In genomic region chr19:40612831-40613668, GRCh38 we compare ENCODE assay signal across 8 cellular contexts. TPM values are rescaled to one million over a fixed set of nuclear protein-coding genes. Genes with fewer than 3 reads are reported as not detected.
DNase-seq lines count a peak whose midpoint lies in the region; ATAC-seq, FAIRE-seq and TF ChIP-seq lines count a peak whose summit lies in the region.

No MANE protein-coding gene starts in this region.

- ATAC-seq in activated T-cell treated with anti-CD3 and anti-CD28 coated beads, Interleukin-2, amount 50 U/mL, for 72 hours (replicated peaks in 1 of 2), result peak; percentile 6 to 7
- ATAC-seq in heart left ventricle, result no peak
- ATAC-seq in HG02571 (IDR thresholded peaks at IDR 0.05; ENCODE audit: unreplicated experiment), result no peak

- TF ChIP-seq CTCF in heart left ventricle (IDR thresholded peaks at IDR 0.05), result no peak

- no peaks in the 10 kb centered on the region for H3K27me3 Mint-ChIP-seq in activated T-cell treated with anti-CD3 and anti-CD28 coated beads, Interleukin-2, amount 50 U/mL, for 72 hours (ENCODE audit: low read depth)

- no peak for TF ChIP-seq POLR2A in heart left ventricle (IDR thresholded peaks at IDR 0.05)

- no peak for FAIRE-seq in small intestine (lab: Jason Lieb, UNC)

- H3K27me3 ChIP-seq in heart left ventricle, result no peaks in the 10 kb centered on the region
- no peaks in the 10 kb centered on the region for H3K27me3 ChIP-seq in small intestine (ENCODE audit: control insufficient read depth in 2 of 2, insufficient read depth in 2 of 2, low read length in 2 of 2)

- H3K27ac Mint-ChIP-seq in activated T-cell treated with anti-CD3 and anti-CD28 coated beads, Interleukin-2, amount 50 U/mL, for 72 hours, result peak overlapping the region; percentile 98

- WGBS in heart left ventricle, 4 donors, result 32 to 43% (median 42%) methylated on average over 42 to 49 of the region's 49 CpGs
- WGBS in small intestine, 3 donors, result 32 to 43% (median 33%) methylated on average over 44 to 49 of the region's 49 CpGs

- H3K36me3 Mint-ChIP-seq in activated T-cell treated with anti-CD3 and anti-CD28 coated beads, Interleukin-2, amount 50 U/mL, for 72 hours (ENCODE audit: insufficient read depth in 2 of 2), result peaks cover 3 to 14% of the 10 kb centered on the region in 2 donors

- peak overlapping the region in 11 of 12 donors; percentile 76 to 96 (median 89) for H3K27ac ChIP-seq in heart left ventricle
- H3K27ac ChIP-seq in small intestine (ENCODE audit: low read depth in 1 of 2, low read length in 1 of 2), result peak overlapping the region; percentile 96

- H3K9me3 ChIP-seq in heart left ventricle (no peaks in the 10 kb centered on the region), small intestine (ENCODE audit: control insufficient read depth, low read depth) (no peaks in the 10 kb centered on the region)

- H3K4me1 ChIP-seq in heart left ventricle (peaks cover 0 to 49% (median 30%) of the 10 kb centered on the region in 12 donors), small intestine (ENCODE audit: control insufficient read depth in 2 of 2, insufficient read depth in 1 of 2, low read depth in 1 of 2, low read length in 1 of 2) (peaks cover 0 to 3% of the 10 kb centered on the region in 2 donors)

- peak; percentile 71 for DNase-seq in GDM1 (lab: John Stamatoyannopoulos, UW)
- DNase-seq in NCI-H526 treated with DMSO at 0.1 percent for 48 hours (lab: John Stamatoyannopoulos, UW), result peak; percentile 24
- DNase-seq in activated T-cell treated with anti-CD3 and anti-CD28 coated beads, Interleukin-2, amount 50 U/mL, for 72 hours, result peak; percentile 85 to 89
- peak in 4 of 5 donors; percentile 39 to 85 (median 68) for DNase-seq in heart left ventricle
- peak; percentile 49 for DNase-seq in small intestine
- DNase-seq in NCI-H1092 treated with DMSO at 0.1 percent for 48 hours (lab: John Stamatoyannopoulos, UW), result no peak
- no peak for DNase-seq in mesenteric fat pad (ENCODE audit: low spot score)

- H3K4me1 Mint-ChIP-seq in activated T-cell treated with anti-CD3 and anti-CD28 coated beads, Interleukin-2, amount 50 U/mL, for 72 hours (ENCODE audit: low read depth), result peaks cover 54% of the 10 kb centered on the region

- H3K4me3 ChIP-seq in heart left ventricle (peak overlapping the region; percentile 23 to 77 (median 60)), small intestine (ENCODE audit: low read depth in 1 of 2, low read length in 2 of 2) (peak overlapping the region; percentile 33 to 77)

- intact Hi-C loops in heart left ventricle (cut with DNase I), result no loop called here

- no peaks in the 10 kb centered on the region for H3K9me3 Mint-ChIP-seq in activated T-cell treated with anti-CD3 and anti-CD28 coated beads, Interleukin-2, amount 50 U/mL, for 72 hours

- H3K36me3 ChIP-seq in heart left ventricle, result peaks cover 0 to 63% (median 6%) of the 10 kb centered on the region in 9 donors
- H3K36me3 ChIP-seq in small intestine (ENCODE audit: control insufficient read depth in 2 of 2, insufficient read depth in 2 of 2, low read length in 2 of 2), result no peaks in the 10 kb centered on the region

- peak overlapping the region; percentile 96 to 100 for H3K4me3 Mint-ChIP-seq in activated T-cell treated with anti-CD3 and anti-CD28 coated beads, Interleukin-2, amount 50 U/mL, for 72 hours

RNA-seq across cellular contexts. Expression of gene LTBP4, which starts 11.9 kb away (rescaled TPM):
- 100 to 1,000 TPM; 164 to 195 TPM for total RNA-seq in activated T-cell treated with anti-CD3 and anti-CD28 coated beads, Interleukin-2, amount 50 U/mL, for 72 hours
- total RNA-seq in heart left ventricle, result 100 to 1,000 TPM; 101 to 319 (median 212) TPM
- 100 to 1,000 TPM in 1 of 2 donors, 10 to 100 TPM in 1; 95.0 to 121 TPM for polyA plus RNA-seq in heart left ventricle
- polyA plus RNA-seq in small intestine, result 100 to 1,000 TPM in 1 of 3 donors, 10 to 100 TPM in 2; 63.3 to 162 (median 69.2) TPM
- total RNA-seq in mesenteric fat pad, result 217 TPM

RNA-seq across cellular contexts. Expression of gene SHKBP1, which starts 36.4 kb away (rescaled TPM):
- 100 to 1,000 TPM; 145 to 152 TPM for total RNA-seq in activated T-cell treated with anti-CD3 and anti-CD28 coated beads, Interleukin-2, amount 50 U/mL, for 72 hours
- 10 to 100 TPM; 16.4 to 52.8 (median 18.4) TPM for total RNA-seq in heart left ventricle
- 10 to 100 TPM; 23.2 to 37.0 TPM for polyA plus RNA-seq in heart left ventricle
- polyA plus RNA-seq in small intestine, result 10 to 100 TPM; 56.6 to 70.3 (median 64.2) TPM
- 54.3 TPM for total RNA-seq in mesenteric fat pad

Comparison
In these comparisons a context has a peak if more than half of its experiments do, and no peak if none do; other contexts are left out.
1. DNase-seq: peak in GDM1 (single experiment), NCI-H526 treated with DMSO at 0.1 percent for 48 hours (single experiment), activated T-cell treated with anti-CD3 and anti-CD28 coated beads, Interleukin-2, amount 50 U/mL, for 72 hours (2 of 2), heart left ventricle (4 of 5) and small intestine (single experiment); none in NCI-H1092 treated with DMSO at 0.1 percent for 48 hours (single experiment) and mesenteric fat pad (single experiment).
2. ATAC-seq: peak in activated T-cell treated with anti-CD3 and anti-CD28 coated beads, Interleukin-2, amount 50 U/mL, for 72 hours (2 of 2); none in heart left ventricle (0 of 4) and HG02571 (single experiment).